10 cellular contexts compared by ENCODE assay signal in genomic region chr6:142838821-142839685, GRCh38.
DNase-seq lines count a peak whose midpoint lies in the region; ATAC-seq, FAIRE-seq and TF ChIP-seq lines count a peak whose summit lies in the region.
"Had no signal": no experiment of that assay in that cellular context is flagged by ENCODE, and none has a peak within 500 bp of the region (broad histone marks: within the 10 kb centered on the region; RNA-seq: fewer than 3 reads in every experiment).

No MANE protein-coding gene starts in this region.

- intact Hi-C loops in mucosa of descending colon (cut with DNase I, micrococcal nuclease): no loop called here

- no peaks in the 10 kb centered on the region for H3K36me3 ChIP-seq in mucosa of descending colon (ENCODE audit: low read depth)

- no peak for FAIRE-seq in frontal cortex (lab: Jason Lieb, UNC)

- peak; percentile 85 for ATAC-seq in mucosa of descending colon
- no peak for ATAC-seq in GM18867 (IDR thresholded peaks at IDR 0.05; ENCODE audit: unreplicated experiment)
- no peak for ATAC-seq in GM19035 (IDR thresholded peaks at IDR 0.05; ENCODE audit: unreplicated experiment)

- TF ChIP-seq CTCF in astrocyte of the spinal cord (IDR thresholded peaks at IDR 0.05; ENCODE audit: low read depth, low read length): no peak
- no peak for TF ChIP-seq CTCF in mucosa of descending colon (IDR thresholded peaks at IDR 0.05)

- in situ Hi-C loops in astrocyte of the spinal cord (cut with HindIII; ENCODE audit: low sequenced_read_pairs): no loop called here

- H3K9me3 ChIP-seq in mucosa of descending colon: no peaks in the 10 kb centered on the region

- H3K4me1 ChIP-seq in mucosa of descending colon (ENCODE audit: low read depth): no peaks in the 10 kb centered on the region

- H3K4me3 ChIP-seq in astrocyte of the spinal cord (ENCODE audit: low read depth, low read length) (no peak overlapping the region), mucosa of descending colon (no peak overlapping the region)

- DNase-seq in EH (ENCODE audit: low read depth) (peak; percentile 29), LHCN-M2 (ENCODE audit: low read depth) (peak; percentile 67), astrocyte of the spinal cord (ENCODE audit: low read depth, low spot score) (peak; percentile 53), mucosa of descending colon (no peak), NCI-H1417 (lab: John Stamatoyannopoulos, UW) (no peak), frontal cortex (ENCODE audit: low spot score in 2 of 2) (no peak)
- DNase-seq: NCI-H187, nucleus accumbens had no signal

Comparison
In these comparisons a context has a peak if more than half of its experiments do, and no peak if none do; other contexts are left out.
1. DNase-seq: peak in EH (single experiment), LHCN-M2 (single experiment) and astrocyte of the spinal cord (single experiment); none in mucosa of descending colon (0 of 3), NCI-H1417 (0 of 3) and frontal cortex (0 of 2).